11 cellular contexts compared by ENCODE assay signal in the genomic region with DNA sequence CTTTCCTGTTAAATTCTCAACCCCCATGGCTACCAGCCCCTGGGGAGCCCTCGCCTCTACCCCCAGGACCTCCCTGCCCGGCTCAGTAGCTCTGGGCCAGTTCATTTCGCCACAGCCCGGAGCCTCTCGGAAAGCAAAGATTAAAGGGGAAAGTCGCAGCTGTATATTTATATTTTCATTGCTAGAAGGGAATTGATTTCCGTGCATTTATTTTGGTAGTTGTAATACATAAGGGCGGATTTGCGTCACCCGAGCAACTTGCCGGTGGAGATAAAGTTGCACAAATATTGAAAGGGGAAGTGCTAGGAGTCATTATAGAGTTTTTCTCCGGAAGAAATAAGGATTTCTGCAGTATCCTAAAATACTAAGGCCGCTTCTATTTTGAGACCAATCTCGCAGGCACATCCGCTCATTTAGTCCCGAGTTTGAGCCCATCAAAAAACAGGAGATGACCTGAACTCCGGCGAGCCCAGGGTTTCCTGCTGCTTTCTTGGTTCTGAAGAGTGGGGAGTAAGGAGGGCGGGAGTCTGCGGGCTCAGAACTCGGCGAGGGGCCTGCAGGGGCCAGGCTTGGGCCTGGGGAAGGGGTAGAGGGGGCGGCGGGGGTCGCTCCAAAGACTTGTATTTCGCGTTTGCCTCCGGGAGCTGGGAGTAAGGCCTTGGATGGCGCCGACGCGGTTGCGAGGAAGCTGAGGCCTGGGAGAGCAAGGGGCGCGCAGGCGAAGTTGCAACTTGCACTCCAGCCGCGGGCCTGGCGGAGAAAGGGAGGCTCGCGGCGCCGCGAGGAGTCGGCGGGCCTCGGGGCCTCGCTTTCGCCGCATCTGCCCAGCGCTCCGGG. TPM values are rescaled to one million over a fixed set of nuclear protein-coding genes. Genes with fewer than 3 reads are reported as not detected.
DNase-seq lines count a peak whose midpoint lies in the region; ATAC-seq and TF ChIP-seq lines count a peak whose summit lies in the region.
"Had no signal": no experiment of that assay in that cellular context is flagged by ENCODE, and none has a peak within 500 bp of the region (broad histone marks: within the 10 kb centered on the region; RNA-seq: fewer than 3 reads in every experiment).

No MANE protein-coding gene starts in this region.

- no peak for ATAC-seq in activated naive CD8-positive, alpha-beta T cell treated with anti-CD3 and anti-CD28 coated beads, Interleukin-2, amount 50 U/mL, for 24 hours
- ATAC-seq: activated CD4-positive, alpha-beta T cell treated with anti-CD3 and anti-CD28 coated beads for 36 hours had no signal

- H3K4me3 ChIP-seq in lower leg skin (ENCODE audit: low read depth, poor library complexity, severe bottlenecking), result no peak overlapping the region

- peak overlapping the region; percentile 31 for H3K27ac Mint-ChIP-seq in activated naive CD8-positive, alpha-beta T cell treated with anti-CD3 and anti-CD28 coated beads, Interleukin-2, amount 50 U/mL, for 24 hours
- H3K27ac Mint-ChIP-seq: activated CD4-positive, alpha-beta T cell treated with anti-CD3 and anti-CD28 coated beads for 36 hours had no signal

- in situ Hi-C loops in GM13977 (cut with MboI; ENCODE audit: low pct_unique_long_range_greater_than_20kb, low sequenced_read_pairs, unreplicated experiment), result loop anchor here (10.0 kb wide), 1 partner anchor 328 kb away; no protein-coding TSS in a partner anchor

- TF ChIP-seq CTCF in GM13977 (IDR thresholded peaks at IDR 0.05; ENCODE audit: extremely low read depth, insufficient read depth, missing control alignments) (no peak), lower leg skin (IDR thresholded peaks at IDR 0.05) (no peak)

- H3K27me3 Mint-ChIP-seq in activated naive CD8-positive, alpha-beta T cell treated with anti-CD3 and anti-CD28 coated beads, Interleukin-2, amount 50 U/mL, for 24 hours, result peaks cover 78% of the 10 kb centered on the region

- no peak for TF ChIP-seq POLR2A in lower leg skin (IDR thresholded peaks at IDR 0.05)

- DNase-seq in GM13977 (ENCODE audit: low spot score), result peak; percentile 31
- DNase-seq in activated naive CD8-positive, alpha-beta T cell treated with anti-CD3 and anti-CD28 coated beads, Interleukin-2, amount 50 U/mL, for 24 hours, result no peak
- peak; percentile 40 for DNase-seq in hepatic stellate cell (ENCODE audit: low spot score)
- peak; percentile 87 for DNase-seq in pulmonary artery endothelial cell (ENCODE audit: low read depth, low spot score)
- no peak for DNase-seq in lower leg skin (ENCODE audit: low spot score in 2 of 2)
- DNase-seq in stimulated activated naive CD4-positive, alpha-beta T cell treated with Interleukin-2 at 50 U/mL for 16 hours (lab: John Stamatoyannopoulos, UW), result no peak
- DNase-seq in hypothalamus (lab: John Stamatoyannopoulos, UW), result no peak
- DNase-seq in T-helper 9 cell, result no peak
- DNase-seq: activated CD4-positive, alpha-beta T cell treated with anti-CD3 and anti-CD28 coated beads for 36 hours; NCI-H1092 treated with DMSO at 0.1 percent for 48 hours; stimulated activated naive CD4-positive, alpha-beta T cell had no signal

- intact Hi-C loops in lower leg skin (cut with DNase I; ENCODE audit: low total_unique reads), result no loop called here

- WGBS in lower leg skin, 2 donors, result 46 to 49% methylated on average over 42 to 52 of the region's 52 CpGs

- no peaks in the 10 kb centered on the region for H3K36me3 Mint-ChIP-seq in activated naive CD8-positive, alpha-beta T cell treated with anti-CD3 and anti-CD28 coated beads, Interleukin-2, amount 50 U/mL, for 24 hours (ENCODE audit: low read depth)

- H3K4me1 Mint-ChIP-seq in activated naive CD8-positive, alpha-beta T cell treated with anti-CD3 and anti-CD28 coated beads, Interleukin-2, amount 50 U/mL, for 24 hours, result peaks cover 34% of the 10 kb centered on the region

- peak overlapping the region; percentile 78 for H3K4me3 Mint-ChIP-seq in activated naive CD8-positive, alpha-beta T cell treated with anti-CD3 and anti-CD28 coated beads, Interleukin-2, amount 50 U/mL, for 24 hours
- H3K4me3 Mint-ChIP-seq: activated CD4-positive, alpha-beta T cell treated with anti-CD3 and anti-CD28 coated beads for 36 hours had no signal

- no peaks in the 10 kb centered on the region for H3K9me3 Mint-ChIP-seq in activated naive CD8-positive, alpha-beta T cell treated with anti-CD3 and anti-CD28 coated beads, Interleukin-2, amount 50 U/mL, for 24 hours

RNA-seq across cellular contexts. Expression of gene HLX, which starts 2.5 kb away (rescaled TPM):
- total RNA-seq in pulmonary artery endothelial cell (7.8 and 16.3 TPM in 2 replicates), lower leg skin (10 to 100 TPM in 1 of 4 donors, 1 to 10 TPM in 3; 2.9 to 12.9 (median 3.2) TPM)

Comparison
In these comparisons a context has a peak if more than half of its experiments do, and no peak if none do; other contexts are left out.
1. DNase-seq: peak in GM13977 (single experiment), hepatic stellate cell (single experiment) and pulmonary artery endothelial cell (single experiment); none in activated naive CD8-positive, alpha-beta T cell treated with anti-CD3 and anti-CD28 coated beads, Interleukin-2, amount 50 U/mL, for 24 hours (single experiment), lower leg skin (0 of 2), stimulated activated naive CD4-positive, alpha-beta T cell treated with Interleukin-2 at 50 U/mL for 16 hours (single experiment), hypothalamus (0 of 51) and T-helper 9 cell (single experiment).